1 cellular context compared by ENCODE assay signal in the genomic region with DNA sequence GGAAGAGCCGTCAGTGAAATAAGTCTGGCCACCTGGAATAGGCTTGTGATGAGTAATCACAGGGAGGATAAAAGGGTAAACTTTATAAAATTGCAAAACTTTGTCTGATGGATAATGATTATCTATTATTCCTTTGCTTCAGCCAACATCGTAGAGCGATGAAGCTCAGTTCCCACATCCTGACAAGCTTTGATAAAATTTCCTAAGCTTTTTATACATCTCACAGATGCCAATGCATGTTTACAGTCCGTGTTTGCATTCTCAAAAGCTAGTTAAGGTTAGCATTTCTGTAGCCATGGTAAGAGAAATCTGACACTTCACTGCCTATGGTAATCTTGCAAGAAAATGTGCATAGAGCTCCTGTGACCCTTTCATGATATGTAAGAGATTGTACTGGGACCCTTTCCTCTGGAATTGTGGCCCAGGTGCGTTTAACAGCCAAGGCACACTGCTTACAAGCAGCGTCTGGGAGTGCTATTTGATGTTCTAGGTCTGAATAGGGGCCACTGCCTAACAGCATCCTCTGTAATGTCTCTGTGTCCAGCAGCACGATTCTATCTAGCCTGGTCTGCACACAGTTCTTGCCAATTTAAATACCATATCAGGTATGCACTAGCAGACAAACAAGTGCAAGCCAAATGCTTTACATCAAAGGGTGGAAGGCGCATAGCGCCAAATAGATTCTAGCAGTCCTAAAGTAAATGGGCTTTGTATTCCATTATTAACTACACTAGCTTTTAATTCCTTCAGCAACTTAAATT.
TF ChIP-seq lines count a peak whose summit lies in the region.

No MANE protein-coding gene starts in this region.

TF ChIP-seq in A549, 52 proteins besides CTCF, POLR2A, EP300 and RAD21 (continued from another document):
- TF ChIP-seq MAFK (IDR thresholded peaks at IDR 0.05; ENCODE audit: partially characterized antibody) = no peak
- TF ChIP-seq PHF8 (IDR thresholded peaks at IDR 0.05; ENCODE audit: borderline replicate concordance, low read depth) = no peak
- peak; percentile 81 to 82; a peak in 3 of 4 replicates for TF ChIP-seq CEBPB (IDR thresholded peaks at IDR 0.05)
- TF ChIP-seq ZNF302 (CRISPR knock-in tag; IDR thresholded peaks at IDR 0.05) = no peak
- TF ChIP-seq REST (IDR thresholded peaks at IDR 0.05) = no peak
- TF ChIP-seq NR3C1 (IDR thresholded peaks at IDR 0.05) = no peak
- no peak for TF ChIP-seq FOSB (CRISPR knock-in tag; IDR thresholded peaks at IDR 0.05)
- peak; percentile 44; the same call in 1 of the 2 replicates for TF ChIP-seq FOSL2 (IDR thresholded peaks at IDR 0.05)
- peak; percentile 67 for TF ChIP-seq FOSL2 (CRISPR knock-in tag; IDR thresholded peaks at IDR 0.05)
- TF ChIP-seq ZFP36 (IDR thresholded peaks at IDR 0.05; ENCODE audit: borderline replicate concordance, partially characterized antibody) = no peak
- 0 out of 3 replicates have a peak, but pooled peaks have one; percentile 13 for TF ChIP-seq SMC3 (IDR thresholded peaks at IDR 0.05)
- TF ChIP-seq, protein P1, sequence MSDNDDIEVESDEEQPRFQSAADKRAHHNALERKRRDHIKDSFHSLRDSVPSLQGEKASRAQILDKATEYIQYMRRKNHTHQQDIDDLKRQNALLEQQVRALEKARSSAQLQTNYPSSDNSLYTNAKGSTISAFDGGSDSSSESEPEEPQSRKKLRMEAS (IDR thresholded peaks at IDR 0.05) = no peak
